Comparison of ENCODE assay signal across 11 cellular contexts in the genomic region with DNA sequence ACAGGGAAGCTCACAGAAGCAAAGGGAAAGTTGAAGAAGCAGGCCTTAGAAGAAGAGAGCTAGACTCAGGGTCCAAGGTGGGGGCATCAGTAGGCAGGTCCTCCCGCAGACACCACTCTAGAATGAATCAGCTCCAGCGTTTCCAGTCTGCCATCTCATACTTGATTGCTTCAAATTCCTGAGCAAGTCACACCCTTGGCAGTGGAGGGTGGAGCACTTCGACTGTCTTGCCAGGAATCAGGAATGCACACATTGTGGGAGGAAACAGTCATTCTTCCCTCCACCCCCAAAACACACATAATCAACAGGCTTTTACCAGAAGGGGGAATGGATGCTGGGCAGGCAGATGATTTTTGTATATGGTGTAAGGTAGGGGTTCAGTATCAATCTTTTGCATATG.
DNase-seq lines count a peak whose midpoint lies in the region; ATAC-seq and TF ChIP-seq lines count a peak whose summit lies in the region.
"Had no signal": no experiment of that assay in that cellular context is flagged by ENCODE, and none has a peak within 500 bp of the region (broad histone marks: within the 10 kb centered on the region; RNA-seq: fewer than 3 reads in every experiment).

No MANE protein-coding gene starts in this region.

- H3K36me3 ChIP-seq in RWPE2 (ENCODE audit: low read depth) (0 out of 2 replicates have a peak, but pooled peaks cover 4% of the 10 kb centered on the region), osteoblast (ENCODE audit: insufficient read depth, low read length) (no peaks in the 10 kb centered on the region)

- DNase-seq in EH (ENCODE audit: low read depth) (peak; percentile 96), RWPE2 (ENCODE audit: low spot score) (peak; percentile 87), fibroblast of pulmonary artery (ENCODE audit: low read depth) (peak; percentile 82), osteoblast (ENCODE audit: insufficient read length, low spot score, missing footprints) (peak; percentile 59), NCI-H2171 (lab: John Stamatoyannopoulos, UW) (no peak), GOT3 (lab: John Stamatoyannopoulos, UW) (no peak), GM13977 (ENCODE audit: low spot score) (no peak)
- DNase-seq in activated CD8-positive, alpha-beta memory T cell treated with anti-CD3 and anti-CD28 coated beads, Interleukin-2, amount 50 U/mL, for 4 hours: no peak
- DNase-seq: activated naive CD8-positive, alpha-beta T cell treated with anti-CD3 and anti-CD28 coated beads for 36 hours; DND-41; Karpas-422 had no signal

- H3K4me3 ChIP-seq in RWPE2 (ENCODE audit: severe bottlenecking) (no peak overlapping the region), fibroblast of pulmonary artery (replicated peaks; ENCODE audit: low read depth, low read length) (no peak overlapping the region), osteoblast (ENCODE audit: insufficient read depth, low read length) (peak overlapping the region; percentile 41)

- H3K27me3 ChIP-seq in RWPE2 (ENCODE audit: insufficient read depth, poor library complexity, severe bottlenecking) (no peaks in the 10 kb centered on the region), osteoblast (ENCODE audit: insufficient read depth, low read length) (no peaks in the 10 kb centered on the region)

- ATAC-seq in RWPE2 (ENCODE audit: low read depth): peak; percentile 98

- no peaks in the 10 kb centered on the region for H4K20me1 ChIP-seq in osteoblast (ENCODE audit: insufficient read depth, low read length)

- peak overlapping the region; percentile 28 for H2AFZ ChIP-seq in osteoblast (ENCODE audit: low read length)

- no peaks in the 10 kb centered on the region for H3K79me2 ChIP-seq in osteoblast (ENCODE audit: insufficient read depth, low read length)

- H3K27ac ChIP-seq in RWPE2 (ENCODE audit: poor library complexity, severe bottlenecking): peak overlapping the region; percentile 96
- H3K27ac ChIP-seq in osteoblast (ENCODE audit: low read depth, low read length): peak overlapping the region; percentile 96

- peak overlapping the region; percentile 76 for H3K4me2 ChIP-seq in osteoblast (ENCODE audit: insufficient read depth, low read length)

- H3K4me1 ChIP-seq in RWPE2 (ENCODE audit: insufficient read depth, poor library complexity, severe bottlenecking) (peaks cover 21% of the 10 kb centered on the region), osteoblast (ENCODE audit: insufficient read depth, low read length) (peaks cover 40% of the 10 kb centered on the region)

- in situ Hi-C loops in GM13977 (cut with MboI; ENCODE audit: low pct_unique_long_range_greater_than_20kb, low sequenced_read_pairs, unreplicated experiment): no loop called here

- no peaks in the 10 kb centered on the region for H3K9me3 ChIP-seq in RWPE2 (ENCODE audit: severe bottlenecking)
- H3K9me3 ChIP-seq in osteoblast (ENCODE audit: low read depth, low read length): no peaks in the 10 kb centered on the region

- no peak for TF ChIP-seq CTCF in RWPE2 (IDR thresholded peaks at IDR 0.05; ENCODE audit: poor library complexity, severe bottlenecking)
- no peak for TF ChIP-seq CTCF in fibroblast of pulmonary artery (IDR thresholded peaks at IDR 0.05; ENCODE audit: low read length, missing control alignments)
- TF ChIP-seq CTCF in osteoblast (IDR thresholded peaks at IDR 0.05; ENCODE audit: extremely low read depth, low read depth, low read length): no peak
- no peak for TF ChIP-seq CTCF in GM13977 (IDR thresholded peaks at IDR 0.05; ENCODE audit: extremely low read depth, insufficient read depth, missing control alignments)

Comparison
In these comparisons a context has a peak if more than half of its experiments do, and no peak if none do; other contexts are left out.
1. DNase-seq: peak in EH (single experiment), RWPE2 (single experiment), fibroblast of pulmonary artery (single experiment) and osteoblast (single experiment); none in NCI-H2171 (single experiment), GOT3 (single experiment), activated CD8-positive, alpha-beta memory T cell treated with anti-CD3 and anti-CD28 coated beads, Interleukin-2, amount 50 U/mL, for 4 hours (single experiment) and GM13977 (single experiment).